ENCODE assay signal across 19 cellular contexts in the genomic region with DNA sequence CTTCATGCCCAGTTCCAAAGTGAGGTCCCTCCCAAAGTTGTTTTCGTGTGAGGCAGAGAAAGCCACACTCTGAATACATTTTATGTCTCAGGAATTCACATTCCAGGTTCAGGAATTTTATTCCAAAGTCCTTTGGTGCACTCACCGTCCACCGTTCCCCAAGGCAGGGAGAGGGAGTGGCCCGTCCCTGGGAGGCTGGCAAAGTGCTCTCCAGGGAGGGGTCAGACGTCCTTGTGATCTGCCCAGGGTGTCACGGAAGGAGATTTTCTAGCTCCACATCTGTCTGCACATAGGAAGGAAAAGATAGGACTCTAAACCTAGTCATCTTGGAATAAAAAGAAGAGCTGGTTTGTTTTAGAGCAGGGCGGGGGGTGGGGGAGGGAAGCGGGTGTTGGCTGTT. TPM values are rescaled to one million over a fixed set of nuclear protein-coding genes. Genes with fewer than 3 reads are reported as not detected.
DNase-seq lines count a peak whose midpoint lies in the region; ATAC-seq and TF ChIP-seq lines count a peak whose summit lies in the region.
"Had no signal": no experiment of that assay in that cellular context is flagged by ENCODE, and none has a peak within 500 bp of the region (broad histone marks: within the 10 kb centered on the region; RNA-seq: fewer than 3 reads in every experiment).

No MANE protein-coding gene starts in this region.

- H3K36me3 ChIP-seq in heart right ventricle, result peaks cover 0 to 75% (median 10%) of the 10 kb centered on the region in 9 donors
- peaks cover 11 to 37% of the 10 kb centered on the region in 2 donors for H3K36me3 ChIP-seq in mucosa of rectum (ENCODE audit: control insufficient read depth in 2 of 2, insufficient read depth in 2 of 2, low read length in 2 of 2)
- H3K36me3 ChIP-seq in transverse colon, result peaks cover 0 to 12% (median 3%) of the 10 kb centered on the region in 4 donors
- no peaks in the 10 kb centered on the region for H3K36me3 ChIP-seq in ovary

- H3K27ac ChIP-seq in heart right ventricle, result peak overlapping the region in 9 of 10 donors; percentile 31 to 82 (median 58)
- H3K27ac ChIP-seq in angular gyrus (ENCODE audit: low read depth, low read length), result peak overlapping the region; percentile 56
- peak overlapping the region; percentile 83 for H3K27ac ChIP-seq in mucosa of rectum (ENCODE audit: low read depth in 2 of 2, low read length in 2 of 2)
- peak overlapping the region; percentile 60 to 75 (median 69) for H3K27ac ChIP-seq in transverse colon
- no peak overlapping the region for H3K27ac ChIP-seq in ovary
- H3K27ac ChIP-seq: foreskin keratinocyte, psoas muscle, VCaP had no signal

- no peak overlapping the region for H3K4me3 ChIP-seq in heart right ventricle
- no peak overlapping the region for H3K4me3 ChIP-seq in mucosa of rectum (ENCODE audit: low read length in 2 of 2)
- no peak overlapping the region for H3K4me3 ChIP-seq in transverse colon
- H3K4me3 ChIP-seq in ovary, result no peak overlapping the region
- H3K4me3 ChIP-seq: psoas muscle, thyroid gland had no signal

- H3K9me3 ChIP-seq in heart right ventricle (peaks cover 0 to 1% (median 0%) of the 10 kb centered on the region in 11 donors), mucosa of rectum (ENCODE audit: control insufficient read depth in 2 of 2, low read length in 2 of 2) (no peaks in the 10 kb centered on the region), transverse colon (no peaks in the 10 kb centered on the region), ovary (no peaks in the 10 kb centered on the region)
- H3K9me3 ChIP-seq: psoas muscle, SK-N-SH, thyroid gland had no signal

- in situ Hi-C loops in transverse colon (cut with MboI; ENCODE audit: low pct_ligation_motif_present in 1 of 4, low pct_unique_long_range_greater_than_20kb in 1 of 4, low sequenced_read_pairs in 3 of 4), result no loop called here

- TF ChIP-seq EP300 in transverse colon (IDR thresholded peaks at IDR 0.05; ENCODE audit: low read depth) (no peak), ovary (IDR thresholded peaks at IDR 0.05) (no peak)

- H3K27me3 ChIP-seq in heart right ventricle, result no peaks in the 10 kb centered on the region
- no peaks in the 10 kb centered on the region for H3K27me3 ChIP-seq in mucosa of rectum (ENCODE audit: control insufficient read depth in 2 of 2, insufficient read depth in 2 of 2, low read length in 2 of 2)
- no peaks in the 10 kb centered on the region for H3K27me3 ChIP-seq in transverse colon
- no peaks in the 10 kb centered on the region for H3K27me3 ChIP-seq in ovary
- H3K27me3 ChIP-seq: foreskin keratinocyte, thyroid gland had no signal

- intact Hi-C loops in heart right ventricle (cut with DNase I), result no loop called here
- intact Hi-C loops in cardiac septum (cut with DNase I), result no loop called here
- intact Hi-C loops in transverse colon (cut with DNase I; ENCODE audit: low total_unique reads), result loop anchor here (5.0 kb wide), 1 partner anchor 108 kb away; no protein-coding TSS in a partner anchor
- intact Hi-C loops in ovary (cut with DNase I), result no loop called here

- DNase-seq in heart right ventricle (no peak), cardiac septum (ENCODE audit: low spot score) (no peak), transverse colon (peak; percentile 79), HCEC 1CT (no peak), ovary (no peak)
- DNase-seq: activated naive CD4-positive, alpha-beta T cell treated with Interleukin-2 at 50 U/mL for 16 hours; endodermal cell; foreskin keratinocyte; GDM1; NCI-H1694 treated with DMSO at 0.1 percent for 48 hours; NCI-H526 treated with DMSO at 0.1 percent for 48 hours; OCI-M1; SK-N-SH had no signal

- no peak for ATAC-seq in heart right ventricle
- no peak for ATAC-seq in HG03378 (IDR thresholded peaks at IDR 0.05; ENCODE audit: unreplicated experiment)
- ATAC-seq: foreskin keratinocyte, psoas muscle had no signal

- 48 to 51% methylated on average over 8 of the region's 8 CpGs for WGBS in heart right ventricle, 2 donors
- 61 to 85% methylated on average over 4 to 8 of the region's 8 CpGs for WGBS in transverse colon (ENCODE audit: low coverage in 1 of 2), 2 donors
- WGBS in ovary, 3 donors, result 75 to 81% (median 80%) methylated on average over 8 of the region's 8 CpGs

- H3K9ac ChIP-seq in mucosa of rectum (ENCODE audit: low read depth in 1 of 2, low read length in 2 of 2), result peak overlapping the region in 1 of 2 donors; percentile 1
- H3K9ac ChIP-seq: SK-N-SH had no signal

- peaks cover 24 to 99% (median 80%) of the 10 kb centered on the region in 9 donors for H3K4me1 ChIP-seq in heart right ventricle
- peaks cover 48 to 51% of the 10 kb centered on the region in 2 donors for H3K4me1 ChIP-seq in mucosa of rectum (ENCODE audit: control insufficient read depth in 2 of 2, insufficient read depth in 2 of 2, low read length in 2 of 2)
- peaks cover 18 to 71% (median 47%) of the 10 kb centered on the region in 4 donors for H3K4me1 ChIP-seq in transverse colon
- peaks cover 3% of the 10 kb centered on the region for H3K4me1 ChIP-seq in ovary (ENCODE audit: insufficient read depth)
- H3K4me1 ChIP-seq: foreskin keratinocyte had no signal

- no peak for TF ChIP-seq POLR2A in transverse colon (IDR thresholded peaks at IDR 0.05)
- TF ChIP-seq POLR2A in ovary (IDR thresholded peaks at IDR 0.05), result no peak

- TF ChIP-seq CTCF in heart right ventricle (IDR thresholded peaks at IDR 0.05), result no peak
- no peak for TF ChIP-seq CTCF in transverse colon (IDR thresholded peaks at IDR 0.05)
- TF ChIP-seq CTCF in ovary (IDR thresholded peaks at IDR 0.05), result no peak

RNA-seq across cellular contexts. Expression of a gene that starts 47.9 kb away (rescaled TPM):
- total RNA-seq in heart right ventricle (100 to 1,000 TPM in 1 of 10 donors, 10 to 100 TPM in 9; 28.4 to 101 (median 49.4) TPM), cardiac septum (35.7 TPM), transverse colon (10 to 100 TPM; 39.0 to 81.2 (median 68.8) TPM), ovary (10 to 100 TPM; 14.8 to 58.2 (median 36.0) TPM)
- polyA plus RNA-seq in heart right ventricle (10 to 100 TPM; 32.9 to 44.0 TPM), ovary (10 to 100 TPM; 15.9 to 52.7 TPM)

Comparison
In these comparisons a context has a peak if more than half of its experiments do, and no peak if none do; other contexts are left out.
1. H3K27ac ChIP-seq: peak in heart right ventricle (9 of 10), angular gyrus (single experiment), mucosa of rectum (2 of 2) and transverse colon (4 of 4); none in ovary (0 of 2).